Comparison of ENCODE assay signal across 21 cellular contexts in genomic region chr3:123287962-123288302, GRCh38.
"Had no signal": no experiment of that assay in that cellular context is flagged by ENCODE, and none has a peak within 500 bp of the region (broad histone marks: within the 10 kb centered on the region; RNA-seq: fewer than 3 reads in every experiment).

No MANE protein-coding gene starts in this region.

- H3K27me3 ChIP-seq: colonic mucosa, gastrocnemius medialis, heart left ventricle, tibial nerve, uterus had no signal

- H3K36me3 Mint-ChIP-seq: activated naive CD8-positive, alpha-beta T cell treated with anti-CD3 and anti-CD28 coated beads, Interleukin-2, amount 10 ng/mL, durations not matched to agents 7 days and 5 days had no signal

- H3K4me3 Mint-ChIP-seq: activated naive CD8-positive, alpha-beta T cell treated with anti-CD3 and anti-CD28 coated beads, Interleukin-2, amount 10 ng/mL, durations not matched to agents 7 days and 5 days; brain; neural crest cell; T-helper 1 cell treated with Interleukin-12 subunit alpha and Interleukin-12 subunit beta and Interleukin-4 antibody, amounts not matched to agents 30 μg/mL and 1 μg/mL, for 36 hours had no signal

- H3K4me1 ChIP-seq: colonic mucosa, gastrocnemius medialis, left lung, prostate gland, tibial nerve, uterus had no signal

- H3K36me3 ChIP-seq: colonic mucosa, gastrocnemius medialis, left lung, prostate gland, uterus had no signal

- H3K4me1 Mint-ChIP-seq: activated naive CD8-positive, alpha-beta T cell treated with anti-CD3 and anti-CD28 coated beads, Interleukin-2, amount 10 ng/mL, durations not matched to agents 7 days and 5 days; brain; neural crest cell had no signal

- H3K27ac Mint-ChIP-seq: activated naive CD8-positive, alpha-beta T cell treated with anti-CD3 and anti-CD28 coated beads, Interleukin-2, amount 10 ng/mL, durations not matched to agents 7 days and 5 days; T-helper 1 cell treated with Interleukin-12 subunit alpha and Interleukin-12 subunit beta and Interleukin-4 antibody, amounts not matched to agents 30 μg/mL and 1 μg/mL, for 36 hours had no signal

- H3K27ac ChIP-seq: colonic mucosa, gastrocnemius medialis, heart left ventricle, left lung, prostate gland, tibial nerve, uterus had no signal

- H3K27me3 Mint-ChIP-seq: activated naive CD8-positive, alpha-beta T cell treated with anti-CD3 and anti-CD28 coated beads, Interleukin-2, amount 10 ng/mL, durations not matched to agents 7 days and 5 days; brain had no signal

- H3K9me3 Mint-ChIP-seq: activated naive CD8-positive, alpha-beta T cell treated with anti-CD3 and anti-CD28 coated beads, Interleukin-2, amount 10 ng/mL, durations not matched to agents 7 days and 5 days; brain; neural crest cell; T-helper 1 cell treated with Interleukin-12 subunit alpha and Interleukin-12 subunit beta and Interleukin-4 antibody, amounts not matched to agents 30 μg/mL and 1 μg/mL, for 36 hours had no signal

- DNase-seq: activated CD4-positive, alpha-beta T cell treated with anti-CD3 and anti-CD28 coated beads, Interleukin-2, amount 50 U/mL, for 1 hour; activated CD4-positive, CD25-positive, alpha-beta regulatory T cell treated with anti-CD3 and anti-CD28 coated beads, Interleukin-2, amount 50 U/mL, for 72 hours; activated naive CD4-positive, alpha-beta T cell treated with Interleukin-2 at 50 U/mL for 16 hours; activated naive CD8-positive, alpha-beta T cell treated with anti-CD3 and anti-CD28 coated beads, Interleukin-2, amount 10 ng/mL, durations not matched to agents 7 days and 5 days; activated T-cell treated with anti-CD3 and anti-CD28 coated beads for 4 hours; anterior cingulate cortex; central memory CD4-positive, alpha-beta T cell; colonic mucosa; gastrocnemius medialis; left lung; midbrain; right cardiac atrium; stimulated activated naive CD8-positive, alpha-beta T cell treated with anti-CD3 and anti-CD28 coated beads, Interleukin-15, Interleukin-2, amounts not matched to agents 100 U/mL and 50 U/mL, for 24 hours; substantia nigra; uterus had no signal

- H3K4me3 ChIP-seq: colonic mucosa, gastrocnemius medialis, heart left ventricle, left lung, prostate gland, tibial nerve, uterus had no signal

- H3K9me3 ChIP-seq: colonic mucosa, gastrocnemius medialis, heart left ventricle, left lung, prostate gland, tibial nerve, uterus had no signal
